In genomic region chr11:111604392-111605009, GRCh38 we compare ENCODE assay signal across 8 cellular contexts. TPM values are rescaled to one million over a fixed set of nuclear protein-coding genes. Genes with fewer than 3 reads are reported as not detected.
DNase-seq lines count a peak whose midpoint lies in the region; ATAC-seq, FAIRE-seq and TF ChIP-seq lines count a peak whose summit lies in the region.

No MANE protein-coding gene starts in this region.

- H3K4me1 ChIP-seq in OCI-LY7 (ENCODE audit: insufficient read depth, low read length, poor library complexity, severe bottlenecking): peaks cover 30% of the 10 kb centered on the region

- H3K9me3 ChIP-seq in OCI-LY7 (ENCODE audit: low read length): no peaks in the 10 kb centered on the region

- H4K20me1 ChIP-seq in OCI-LY7 (ENCODE audit: insufficient read depth, low read length): peaks cover 18% of the 10 kb centered on the region; the same call in 1 of the 2 replicates

- peak overlapping the region; percentile 96 for H3K4me3 ChIP-seq in OCI-LY7 (ENCODE audit: low read depth, low read length, poor library complexity, severe bottlenecking)

- H3K9me2 ChIP-seq in OCI-LY7 (ENCODE audit: insufficient read depth, low read length): no peaks in the 10 kb centered on the region

- intact Hi-C loops in OCI-LY7 (cut with micrococcal nuclease; ENCODE audit: unreplicated experiment) (loop anchor here (5.0 kb wide), 2 partner anchors 268 to 323 kb away; partner anchors contain the start of gene ALG9), sciatic nerve (cut with DNase I) (loop anchor here (5.0 kb wide), 1 partner anchor 173 kb away; no protein-coding TSS in a partner anchor)

- H2AFZ ChIP-seq in OCI-LY7 (ENCODE audit: low read length): no peak overlapping the region

- H3K4me2 ChIP-seq in OCI-LY7 (ENCODE audit: low read length): peak overlapping the region; percentile 91

- no peak overlapping the region for H3K27ac ChIP-seq in OCI-LY7 (ENCODE audit: low read depth, low read length, poor library complexity, severe bottlenecking)

- H3K36me3 ChIP-seq in OCI-LY7 (ENCODE audit: insufficient read depth, low read length): no peaks in the 10 kb centered on the region; the same call in 1 of the 2 replicates

- CTCF ChIA-PET in OCI-LY7 (lab: Charles Lee; ENCODE audit: unreplicated experiment): interaction anchor here (0.7 to 2.7 kb wide), 5 partner anchors 13 to 172 kb away, joined by 3 to 18 read pairs (median 4); partner anchors contain the start of gene PPP2R1B

- H3K79me2 ChIP-seq in OCI-LY7 (ENCODE audit: insufficient read depth, low read depth, low read length): peaks cover 63% of the 10 kb centered on the region

- FAIRE-seq in HTR-8/SVneo (lab: Jason Lieb, UNC): peak; percentile 92

- POLR2A ChIA-PET in OCI-LY7 (lab: Charles Lee): interaction anchor here (0.7 to 3.4 kb wide), 10 partner anchors 11 to 1176 kb away, joined by 3 to 11 read pairs (median 4); partner anchors contain the start of gene PPP2R1B

- DNase-seq in DMS 273 (lab: John Stamatoyannopoulos, UW; ENCODE audit: unreplicated experiment) (peak; percentile 66), HTR-8/SVneo (ENCODE audit: insufficient read length, low spot score) (peak; percentile 72), OCI-LY7 (ENCODE audit: low spot score) (peak; percentile 67), cerebellum (ENCODE audit: low spot score) (peak; percentile 61), medulla oblongata (ENCODE audit: extremely low spot score) (peak; percentile 81), sciatic nerve (ENCODE audit: low spot score) (no peak)
- DNase-seq in stimulated activated CD4-positive, alpha-beta T cell treated with anti-CD3 and anti-CD28 coated beads, Interleukin-12 subunit alpha, Interleukin-12 subunit beta, amount 100 ng/mL, for 4 hours: no peak

- ATAC-seq in sciatic nerve (no peak), HG02840 (IDR thresholded peaks at IDR 0.05; ENCODE audit: low FRiP score, unreplicated experiment) (no peak)

- TF ChIP-seq CTCF in OCI-LY7 (conservative IDR thresholded peaks at IDR 0.05; ENCODE audit: low read length): peak; percentile 93

- no TSS peak for BruUV-seq in OCI-LY7 (replicated peaks; lab: Mats Ljungman, UMichigan)

RNA-seq across cellular contexts. Expression of gene SIK2, which starts 2.3 kb away (rescaled TPM):
- 8.5 and 9.8 TPM in 2 replicates for total RNA-seq in OCI-LY7 (2014; rRNA removed; shearing (Covaris generic))
- total RNA-seq in OCI-LY7 (2022) (16.9 and 18.1 TPM in 2 replicates), cerebellum (15.5 TPM), sciatic nerve (28.3 TPM)

Comparison
In these comparisons a context has a peak if more than half of its experiments do, and no peak if none do; other contexts are left out.
1. DNase-seq: peak in DMS 273 (single experiment), HTR-8/SVneo (single experiment), OCI-LY7 (single experiment), cerebellum (single experiment) and medulla oblongata (single experiment); none in sciatic nerve (single experiment) and stimulated activated CD4-positive, alpha-beta T cell treated with anti-CD3 and anti-CD28 coated beads, Interleukin-12 subunit alpha, Interleukin-12 subunit beta, amount 100 ng/mL, for 4 hours (single experiment).